11 cellular contexts compared by ENCODE assay signal in genomic region chr14:101813833-101814232, GRCh38. TPM values are rescaled to one million over a fixed set of nuclear protein-coding genes. Genes with fewer than 3 reads are reported as not detected.
DNase-seq lines count a peak whose midpoint lies in the region; TF ChIP-seq lines count a peak whose summit lies in the region.
"Had no signal": no experiment of that assay in that cellular context is flagged by ENCODE, and none has a peak within 500 bp of the region (broad histone marks: within the 10 kb centered on the region; RNA-seq: fewer than 3 reads in every experiment).

No MANE protein-coding gene starts in this region.

- H3K9me3 ChIP-seq in DOHH2 (ENCODE audit: control insufficient read depth, insufficient read depth, low read length) = no peaks in the 10 kb centered on the region
- H3K9me3 ChIP-seq in OCI-LY7 (ENCODE audit: low read length) = no peaks in the 10 kb centered on the region
- no peaks in the 10 kb centered on the region for H3K9me3 ChIP-seq in effector memory CD4-positive, alpha-beta T cell (ENCODE audit: control insufficient read depth, low read length)
- no peaks in the 10 kb centered on the region for H3K9me3 ChIP-seq in skeletal muscle tissue (ENCODE audit: control insufficient read depth in 3 of 3, low read length in 3 of 3)
- H3K9me3 ChIP-seq in BE2C = no peaks in the 10 kb centered on the region

- peak overlapping the region; percentile 75 for H3K4me3 ChIP-seq in DOHH2 (ENCODE audit: low read length)
- peak overlapping the region; percentile 88 for H3K4me3 ChIP-seq in OCI-LY7 (ENCODE audit: low read depth, low read length, poor library complexity, severe bottlenecking)
- H3K4me3 ChIP-seq in effector memory CD4-positive, alpha-beta T cell (ENCODE audit: insufficient read depth, low read depth, low read length, poor library complexity, severe bottlenecking) = peak overlapping the region; percentile 57
- H3K4me3 ChIP-seq in skeletal muscle tissue (ENCODE audit: low read length in 3 of 3) = no peak overlapping the region
- H3K4me3 ChIP-seq in BE2C (ENCODE audit: low read depth, low read length) = no peak overlapping the region

- H3K79me2 ChIP-seq in DOHH2 (ENCODE audit: control insufficient read depth, low read length) = peaks cover 90% of the 10 kb centered on the region
- peaks cover 91% of the 10 kb centered on the region for H3K79me2 ChIP-seq in OCI-LY7 (ENCODE audit: insufficient read depth, low read depth, low read length)

- peaks cover 12% of the 10 kb centered on the region; the same call in 1 of the 2 replicates for H3F3A ChIP-seq in DOHH2 (ENCODE audit: control insufficient read depth, insufficient read depth)

- peaks cover 22% of the 10 kb centered on the region; the same call in 1 of the 2 replicates for H4K20me1 ChIP-seq in DOHH2 (ENCODE audit: control insufficient read depth, insufficient read depth, low read depth, low read length)
- H4K20me1 ChIP-seq in OCI-LY7 (ENCODE audit: insufficient read depth, low read length) = peaks cover 50% of the 10 kb centered on the region

- peak overlapping the region in 1 of 3 donors; percentile 5 for H3K9ac ChIP-seq in skeletal muscle tissue (ENCODE audit: low read depth in 1 of 3, low read length in 3 of 3)

- no peak overlapping the region for H2AFZ ChIP-seq in OCI-LY7 (ENCODE audit: low read length)

- CTCF ChIA-PET in OCI-LY7 (lab: Charles Lee; ENCODE audit: unreplicated experiment) = no interaction called here

- TF ChIP-seq CTCF in DOHH2 (IDR thresholded peaks at IDR 0.05; ENCODE audit: low read depth, low read length, poor library complexity, severe bottlenecking) = no peak
- TF ChIP-seq CTCF in OCI-LY7 (conservative IDR thresholded peaks at IDR 0.05; ENCODE audit: low read length) = no peak
- no peak for TF ChIP-seq CTCF in BE2C (IDR thresholded peaks at IDR 0.05; ENCODE audit: low read depth, low read length)

- intact Hi-C loops in OCI-LY7 (cut with micrococcal nuclease; ENCODE audit: unreplicated experiment) = loop anchor here (2.0 to 5.0 kb wide), 2 partner anchors 29 to 63 kb away; no protein-coding TSS in a partner anchor

- H3K27ac ChIP-seq in DOHH2 (ENCODE audit: low read depth, low read length) = peak overlapping the region; percentile 28
- H3K27ac ChIP-seq in OCI-LY7 (ENCODE audit: low read depth, low read length, poor library complexity, severe bottlenecking) = peak overlapping the region; percentile 62
- peak overlapping the region; percentile 97 for H3K27ac ChIP-seq in effector memory CD4-positive, alpha-beta T cell (ENCODE audit: insufficient read depth, low read length, poor library complexity, severe bottlenecking)
- H3K27ac ChIP-seq in skeletal muscle tissue (ENCODE audit: low read depth, low read length) = peak overlapping the region; percentile 98

- peaks cover 74% of the 10 kb centered on the region for H3K4me1 ChIP-seq in DOHH2 (ENCODE audit: control insufficient read depth, low read length)
- peaks cover 70% of the 10 kb centered on the region for H3K4me1 ChIP-seq in OCI-LY7 (ENCODE audit: insufficient read depth, low read length, poor library complexity, severe bottlenecking)
- H3K4me1 ChIP-seq in effector memory CD4-positive, alpha-beta T cell (ENCODE audit: control insufficient read depth, insufficient read depth, low read length, poor library complexity, severe bottlenecking) = peaks cover 56% of the 10 kb centered on the region
- H3K4me1 ChIP-seq in skeletal muscle tissue (ENCODE audit: control insufficient read depth in 3 of 3, insufficient read depth in 3 of 3, low read length in 3 of 3) = peaks cover 34 to 40% (median 35%) of the 10 kb centered on the region in 3 donors
- peaks cover 7% of the 10 kb centered on the region for H3K4me1 ChIP-seq in BE2C

- no peaks in the 10 kb centered on the region for H3K27me3 ChIP-seq in DOHH2 (ENCODE audit: control insufficient read depth, low read length)
- H3K27me3 ChIP-seq in effector memory CD4-positive, alpha-beta T cell (replicated peaks; ENCODE audit: control insufficient read depth, insufficient read depth, low read length, poor library complexity, severe bottlenecking) = no peaks in the 10 kb centered on the region
- no peaks in the 10 kb centered on the region for H3K27me3 ChIP-seq in skeletal muscle tissue (ENCODE audit: control insufficient read depth in 3 of 3, insufficient read depth in 3 of 3, low read length in 3 of 3)
- H3K27me3 ChIP-seq in BE2C = no peaks in the 10 kb centered on the region

- BruUV-seq in OCI-LY7 (replicated peaks; lab: Mats Ljungman, UMichigan) = no TSS peak

- H3K36me3 ChIP-seq in DOHH2 (ENCODE audit: control insufficient read depth, low read length) (peaks cover 69% of the 10 kb centered on the region), OCI-LY7 (ENCODE audit: insufficient read depth, low read length) (peaks cover 41% of the 10 kb centered on the region), skeletal muscle tissue (ENCODE audit: control insufficient read depth in 3 of 3, insufficient read depth in 3 of 3, low read length in 3 of 3) (no peaks in the 10 kb centered on the region), BE2C (peaks cover 44% of the 10 kb centered on the region)
- no peaks in the 10 kb centered on the region for H3K36me3 ChIP-seq in effector memory CD4-positive, alpha-beta T cell (ENCODE audit: control insufficient read depth, insufficient read depth, low read length)

- DNase-seq in OCI-LY7 (ENCODE audit: low spot score) = peak; percentile 61
- no peak for DNase-seq in effector memory CD4-positive, alpha-beta T cell
- DNase-seq in central memory CD4-positive, alpha-beta T cell = no peak
- DNase-seq in BE2C = no peak
- DNase-seq in ACHN = no peak
- DNase-seq: activated CD4-positive, CD25-positive, alpha-beta regulatory T cell treated with anti-CD3 and anti-CD28 coated beads, Interleukin-2, amount 50 U/mL, for 72 hours; anterior cingulate cortex; NCI-H1092 treated with DMSO at 0.1 percent for 48 hours; NCI-H526 treated with DMSO at 0.1 percent for 48 hours had no signal

- H3K4me2 ChIP-seq in DOHH2 (ENCODE audit: low read length) = peak overlapping the region; percentile 79
- H3K4me2 ChIP-seq in OCI-LY7 (ENCODE audit: low read length) = peak overlapping the region; percentile 98

- in situ Hi-C loops in ACHN (cut with HindIII; ENCODE audit: low pct_ligation_motif_present, low pct_unique_long_range_greater_than_20kb, low sequenced_read_pairs) = no loop called here

- no peaks in the 10 kb centered on the region for H3K9me2 ChIP-seq in DOHH2 (replicated peaks; ENCODE audit: control insufficient read depth, low read length)
- H3K9me2 ChIP-seq in OCI-LY7 (ENCODE audit: insufficient read depth, low read length) = no peaks in the 10 kb centered on the region

- POLR2A ChIA-PET in OCI-LY7 (lab: Charles Lee) = interaction anchor here (0.8 to 10.9 kb wide), 8 partner anchors 10 to 1603 kb away, joined by 3 to 165 read pairs (median 4); no protein-coding TSS in a partner anchor

RNA-seq across cellular contexts. Expression of gene PPP2R5C, which starts 52.3 kb away (rescaled TPM):
- 134 and 161 TPM in 2 replicates for total RNA-seq in OCI-LY7 (2014; rRNA removed; shearing (Covaris generic))
- 236 and 264 TPM in 2 replicates for total RNA-seq in OCI-LY7 (2022)
- 55.3 TPM for total RNA-seq in skeletal muscle tissue
- polyA plus RNA-seq in BE2C (2012; ENCODE audit: insufficient read depth, insufficient read length, low read depth) = 55.0 TPM

Comparison
In these comparisons a context has a peak if more than half of its experiments do, and no peak if none do; other contexts are left out.
1. H3K27ac ChIP-seq: peak in every context shown above with its lines; median percentile 98 in skeletal muscle tissue; 97 in effector memory CD4-positive, alpha-beta T cell; 62 in OCI-LY7; 28 in DOHH2.
2. H3K4me3 ChIP-seq: peak in DOHH2 (single experiment), OCI-LY7 (single experiment) and effector memory CD4-positive, alpha-beta T cell (single experiment); none in skeletal muscle tissue (0 of 3) and BE2C (single experiment).